Comparison of ENCODE assay signal across 1 cellular context in the genomic region with DNA sequence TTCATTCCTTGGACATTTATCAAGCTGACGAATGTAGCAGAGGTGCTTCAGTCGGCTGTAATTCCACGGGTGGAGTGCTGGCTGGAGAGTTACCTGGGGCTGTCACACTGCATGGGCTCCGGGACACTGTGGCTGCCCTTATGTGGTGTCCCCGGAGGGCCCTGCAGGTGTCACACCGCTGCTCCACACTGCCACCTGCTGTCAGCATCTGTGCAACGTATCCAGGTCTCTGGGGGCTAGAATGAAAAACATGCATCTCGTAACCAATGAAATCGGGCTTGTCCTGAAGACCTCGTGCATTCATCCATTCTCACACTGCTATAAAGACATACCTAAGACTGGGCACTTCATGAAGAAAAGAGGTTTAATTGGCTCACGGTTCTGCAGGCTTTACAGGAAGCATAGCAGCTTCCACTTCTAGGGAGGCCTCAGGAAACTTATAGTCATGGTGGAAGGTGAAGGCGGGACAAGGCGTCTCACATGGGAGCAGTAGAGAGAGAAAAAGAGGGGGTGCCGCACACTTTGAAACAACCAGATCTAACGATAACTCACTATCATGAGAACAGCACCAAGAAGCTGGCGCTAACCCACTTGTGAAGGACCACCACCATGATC.
TF ChIP-seq lines count a peak whose summit lies in the region.

No MANE protein-coding gene starts in this region.

TF ChIP-seq in HCT116, 20 proteins besides CTCF, POLR2A, EP300 and RAD21 (continued from another document):
- TF ChIP-seq EZH2 (IDR thresholded peaks at IDR 0.05) (no peak), ZBTB33 (IDR thresholded peaks at IDR 0.05; ENCODE audit: extremely low read depth, insufficient replicate concordance, low read length) (no peak), SIN3A (IDR thresholded peaks at IDR 0.05; ENCODE audit: low read depth) (no peak), JUND (IDR thresholded peaks at IDR 0.05) (no peak), SP1 (IDR thresholded peaks at IDR 0.05; ENCODE audit: low read depth) (no peak), ELF1 (IDR thresholded peaks at IDR 0.05; ENCODE audit: borderline replicate concordance, low read depth) (no peak), CBX3 (IDR thresholded peaks at IDR 0.05; ENCODE audit: low read depth) (no peak)
- TF ChIP-seq, protein P1, sequence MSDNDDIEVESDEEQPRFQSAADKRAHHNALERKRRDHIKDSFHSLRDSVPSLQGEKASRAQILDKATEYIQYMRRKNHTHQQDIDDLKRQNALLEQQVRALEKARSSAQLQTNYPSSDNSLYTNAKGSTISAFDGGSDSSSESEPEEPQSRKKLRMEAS (IDR thresholded peaks at IDR 0.05), result no peak
